ENCODE assay signal across 8 cellular contexts in the genomic region with DNA sequence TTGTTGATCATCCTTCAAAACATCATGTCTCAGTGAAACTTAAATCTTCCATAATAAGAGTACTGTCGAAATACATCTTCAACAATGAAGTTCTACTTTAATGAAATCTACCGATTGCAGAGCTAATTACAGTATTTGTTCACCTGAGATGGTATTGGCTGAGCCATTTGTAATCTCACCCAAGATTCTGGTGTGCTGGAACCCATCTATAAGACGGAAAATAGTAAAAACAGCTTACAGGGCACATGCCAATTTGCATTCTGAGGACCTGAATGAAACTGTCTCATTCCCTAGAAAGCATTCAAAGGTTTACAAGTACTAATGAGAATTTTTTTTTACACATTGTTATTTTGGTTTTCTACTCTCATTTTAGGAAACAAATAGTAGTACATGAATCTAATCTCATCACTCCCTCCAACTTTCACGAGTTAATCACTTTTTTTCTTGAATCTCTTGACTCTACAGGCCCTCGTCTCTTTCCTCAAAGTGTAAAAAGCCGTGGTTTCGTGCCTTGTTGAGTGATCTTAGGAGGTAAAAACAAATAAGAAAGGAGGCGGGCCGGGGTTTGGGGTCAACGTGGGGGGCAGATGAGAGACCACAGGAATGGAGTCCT. TPM values are rescaled to one million over a fixed set of nuclear protein-coding genes. Genes with fewer than 3 reads are reported as not detected.
DNase-seq lines count a peak whose midpoint lies in the region; ATAC-seq and TF ChIP-seq lines count a peak whose summit lies in the region.

No MANE protein-coding gene starts in this region.

- intact Hi-C loops in OCI-LY7 (cut with micrococcal nuclease; ENCODE audit: unreplicated experiment) = no loop called here

- H3K36me3 ChIP-seq in OCI-LY7 (ENCODE audit: insufficient read depth, low read length) = peaks cover 16% of the 10 kb centered on the region

- peak overlapping the region; percentile 87 to 90 for H3K4me3 Mint-ChIP-seq in effector memory CD8-positive, alpha-beta T cell
- peak overlapping the region; percentile 86 for H3K4me3 Mint-ChIP-seq in nephron progenitor cell

- no peak overlapping the region for H3K27ac ChIP-seq in OCI-LY7 (ENCODE audit: low read depth, low read length, poor library complexity, severe bottlenecking)

- H3K9me3 Mint-ChIP-seq in effector memory CD8-positive, alpha-beta T cell = no peaks in the 10 kb centered on the region
- peaks cover 49% of the 10 kb centered on the region for H3K9me3 Mint-ChIP-seq in nephron progenitor cell

- H3K79me2 ChIP-seq in OCI-LY7 (ENCODE audit: insufficient read depth, low read depth, low read length) = peaks cover 16% of the 10 kb centered on the region; the same call in 1 of the 2 replicates

- ATAC-seq in effector memory CD8-positive, alpha-beta T cell (replicated peaks) = no peak
- no peak for ATAC-seq in GM21447 (IDR thresholded peaks at IDR 0.05; ENCODE audit: unreplicated experiment)

- peak overlapping the region; percentile 98 for H3K4me3 ChIP-seq in OCI-LY7 (ENCODE audit: low read depth, low read length, poor library complexity, severe bottlenecking)

- CTCF ChIA-PET in OCI-LY7 (lab: Charles Lee; ENCODE audit: unreplicated experiment) = interaction anchor here (1.1 kb wide), 1 partner anchor 28 kb away, joined by 3 read pairs; no protein-coding TSS in a partner anchor

- H3K36me3 Mint-ChIP-seq in effector memory CD8-positive, alpha-beta T cell (ENCODE audit: insufficient read depth) = peaks cover 3% of the 10 kb centered on the region
- peaks cover 47% of the 10 kb centered on the region for H3K36me3 Mint-ChIP-seq in nephron progenitor cell (ENCODE audit: low read depth)

- peaks cover 37% of the 10 kb centered on the region for H3K4me1 ChIP-seq in OCI-LY7 (ENCODE audit: insufficient read depth, low read length, poor library complexity, severe bottlenecking)

- H3K4me1 Mint-ChIP-seq in effector memory CD8-positive, alpha-beta T cell (ENCODE audit: low read depth in 2 of 2) = peaks cover 16 to 24% of the 10 kb centered on the region in 2 donors
- peaks cover 29% of the 10 kb centered on the region for H3K4me1 Mint-ChIP-seq in nephron progenitor cell

- POLR2A ChIA-PET in OCI-LY7 (lab: Charles Lee) = interaction anchor here (0.6 to 2.8 kb wide), 4 partner anchors 12 to 1490 kb away, joined by 3 to 8 read pairs (median 3); no protein-coding TSS in a partner anchor

- peak overlapping the region; percentile 30; the same call in 1 of the 2 replicates for H2AFZ ChIP-seq in OCI-LY7 (ENCODE audit: low read length)

- BruUV-seq in OCI-LY7 (replicated peaks; lab: Mats Ljungman, UMichigan) = TSS peak; percentile 72

- H3K27me3 Mint-ChIP-seq in effector memory CD8-positive, alpha-beta T cell = no peaks in the 10 kb centered on the region
- H3K27me3 Mint-ChIP-seq in nephron progenitor cell (ENCODE audit: low read depth, poor library complexity) = no peaks in the 10 kb centered on the region

- H3K9me2 ChIP-seq in OCI-LY7 (ENCODE audit: insufficient read depth, low read length) = no peaks in the 10 kb centered on the region

- no peaks in the 10 kb centered on the region for H4K20me1 ChIP-seq in OCI-LY7 (ENCODE audit: insufficient read depth, low read length)

- H3K4me2 ChIP-seq in OCI-LY7 (ENCODE audit: low read length) = peak overlapping the region; percentile 93

- no peaks in the 10 kb centered on the region for H3K9me3 ChIP-seq in OCI-LY7 (ENCODE audit: low read length)

- TF ChIP-seq CTCF in OCI-LY7 (conservative IDR thresholded peaks at IDR 0.05; ENCODE audit: low read length) (no peak), nephron progenitor cell (IDR thresholded peaks at IDR 0.05) (no peak)

- peak overlapping the region; percentile 78 to 87 for H3K27ac Mint-ChIP-seq in effector memory CD8-positive, alpha-beta T cell
- no peak overlapping the region for H3K27ac Mint-ChIP-seq in nephron progenitor cell

- DNase-seq in stimulated activated CD4-positive, alpha-beta T cell treated with anti-CD3 and anti-CD28 coated beads, Interleukin-2, amount 100 ng/mL, for 48 hours = peak; percentile 2 to 18
- DNase-seq in stimulated activated CD4-positive, alpha-beta T cell treated with anti-CD3 and anti-CD28 coated beads, Interleukin-1b, Interleukin-23, amount 100 ng/mL, for 48 hours = no peak
- DNase-seq in OCI-LY7 (ENCODE audit: low spot score) (peak; percentile 44), nephron progenitor cell (no peak), CD1c-positive myeloid dendritic cell (ENCODE audit: extremely low spot score) (no peak), GM03348 (ENCODE audit: low spot score) (no peak)
- DNase-seq in effector memory CD8-positive, alpha-beta T cell = no peak

RNA-seq across cellular contexts. Expression of a gene that starts 1.0 kb away (rescaled TPM):
- total RNA-seq in OCI-LY7 (2014; rRNA removed; shearing (Covaris generic)) = 19.2 and 22.6 TPM in 2 replicates
- total RNA-seq in OCI-LY7 (2022) = 10.7 and 10.8 TPM in 2 replicates

RNA-seq across cellular contexts. Expression of a gene that starts 1.0 kb away (rescaled TPM):
- 18.9 and 19.8 TPM in 2 replicates for total RNA-seq in OCI-LY7 (2014; rRNA removed; shearing (Covaris generic))
- 10.7 and 14.3 TPM in 2 replicates for total RNA-seq in OCI-LY7 (2022)

RNA-seq across cellular contexts. Expression of a gene that starts 12.9 kb away (rescaled TPM):
- total RNA-seq in OCI-LY7 (2014; rRNA removed; shearing (Covaris generic)) = not detected in 2 replicates
- not detected in 2 replicates for total RNA-seq in OCI-LY7 (2022)

Comparison
In these comparisons a context has a peak if more than half of its experiments do, and no peak if none do; other contexts are left out.
1. DNase-seq: peak in stimulated activated CD4-positive, alpha-beta T cell treated with anti-CD3 and anti-CD28 coated beads, Interleukin-2, amount 100 ng/mL, for 48 hours (2 of 2) and OCI-LY7 (single experiment); none in stimulated activated CD4-positive, alpha-beta T cell treated with anti-CD3 and anti-CD28 coated beads, Interleukin-1b, Interleukin-23, amount 100 ng/mL, for 48 hours (single experiment), effector memory CD8-positive, alpha-beta T cell (0 of 3), nephron progenitor cell (single experiment), CD1c-positive myeloid dendritic cell (single experiment) and GM03348 (single experiment).